In genomic region chrX:105781794-105782193, GRCh38 we compare ENCODE assay signal across 5 cellular contexts. TPM values are rescaled to one million over a fixed set of nuclear protein-coding genes. Genes with fewer than 3 reads are reported as not detected.
"Had no signal": no experiment of that assay in that cellular context is flagged by ENCODE, and none has a peak within 500 bp of the region (broad histone marks: within the 10 kb centered on the region; RNA-seq: fewer than 3 reads in every experiment).

No MANE protein-coding gene starts in this region.

- H3K4me3 ChIP-seq: GM23338 had no signal

- ATAC-seq: GM23338 had no signal

- H3K4me3 Mint-ChIP-seq: GM23338, H9 had no signal

- H3K27ac Mint-ChIP-seq: GM23338, H9 had no signal

- H3K4me1 Mint-ChIP-seq: GM23338, H9 had no signal

- DNase-seq: H9, HCEC 1CT, IMR-90 had no signal

- H3K9me3 Mint-ChIP-seq: GM23338 had no signal

RNA-seq across cellular contexts. Expression of gene NRK, which starts 40.5 kb away (rescaled TPM):
- total RNA-seq: HT-29 had no signal
